1 cellular context compared by ENCODE assay signal in the genomic region with DNA sequence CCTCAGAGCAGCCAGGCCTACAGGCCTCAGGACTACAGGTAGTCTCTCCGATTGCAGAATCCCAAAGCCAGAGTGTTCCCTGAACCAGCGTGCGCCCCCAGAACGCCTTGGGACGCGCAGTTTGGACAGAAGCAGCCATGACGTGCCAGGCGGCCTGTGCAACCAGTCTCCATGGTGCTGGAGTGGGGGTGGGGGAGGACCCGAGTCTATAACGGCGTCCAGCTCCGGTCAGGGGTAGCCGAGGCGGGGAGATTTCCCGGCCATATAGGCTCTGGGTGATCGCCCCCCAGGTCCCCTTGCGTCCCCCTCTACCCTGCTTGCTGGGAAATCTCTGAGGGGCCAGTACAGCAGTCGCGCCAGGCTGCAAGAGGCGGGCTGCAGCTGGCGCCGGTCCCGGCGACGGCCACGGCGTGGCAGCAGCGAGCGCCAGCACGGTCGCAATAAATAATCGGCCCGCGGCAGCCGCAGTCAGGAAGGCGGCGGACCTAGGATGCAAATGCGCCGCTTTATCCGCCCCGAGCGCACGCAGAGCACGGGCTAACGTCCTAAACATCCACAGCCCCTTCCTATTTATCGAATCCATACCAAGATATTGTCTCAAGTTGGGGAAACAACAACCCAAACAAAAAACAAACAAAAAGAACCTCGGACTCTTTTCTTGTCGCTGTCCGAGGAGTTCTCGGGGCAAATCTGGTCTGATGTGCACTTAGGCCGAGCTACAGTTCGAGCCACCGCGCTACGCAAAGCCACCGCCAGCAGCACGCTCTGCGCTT.
A peak's percentile ranks its signal among the peaks of the same experiment; 100 is the strongest.
TF ChIP-seq lines count a peak whose summit lies in the region.

No MANE protein-coding gene starts in this region.

TF ChIP-seq in HepG2, 621 proteins besides CTCF, POLR2A, EP300 and RAD21 (continued from another document and continues in another):
- TF ChIP-seq, protein P1, sequence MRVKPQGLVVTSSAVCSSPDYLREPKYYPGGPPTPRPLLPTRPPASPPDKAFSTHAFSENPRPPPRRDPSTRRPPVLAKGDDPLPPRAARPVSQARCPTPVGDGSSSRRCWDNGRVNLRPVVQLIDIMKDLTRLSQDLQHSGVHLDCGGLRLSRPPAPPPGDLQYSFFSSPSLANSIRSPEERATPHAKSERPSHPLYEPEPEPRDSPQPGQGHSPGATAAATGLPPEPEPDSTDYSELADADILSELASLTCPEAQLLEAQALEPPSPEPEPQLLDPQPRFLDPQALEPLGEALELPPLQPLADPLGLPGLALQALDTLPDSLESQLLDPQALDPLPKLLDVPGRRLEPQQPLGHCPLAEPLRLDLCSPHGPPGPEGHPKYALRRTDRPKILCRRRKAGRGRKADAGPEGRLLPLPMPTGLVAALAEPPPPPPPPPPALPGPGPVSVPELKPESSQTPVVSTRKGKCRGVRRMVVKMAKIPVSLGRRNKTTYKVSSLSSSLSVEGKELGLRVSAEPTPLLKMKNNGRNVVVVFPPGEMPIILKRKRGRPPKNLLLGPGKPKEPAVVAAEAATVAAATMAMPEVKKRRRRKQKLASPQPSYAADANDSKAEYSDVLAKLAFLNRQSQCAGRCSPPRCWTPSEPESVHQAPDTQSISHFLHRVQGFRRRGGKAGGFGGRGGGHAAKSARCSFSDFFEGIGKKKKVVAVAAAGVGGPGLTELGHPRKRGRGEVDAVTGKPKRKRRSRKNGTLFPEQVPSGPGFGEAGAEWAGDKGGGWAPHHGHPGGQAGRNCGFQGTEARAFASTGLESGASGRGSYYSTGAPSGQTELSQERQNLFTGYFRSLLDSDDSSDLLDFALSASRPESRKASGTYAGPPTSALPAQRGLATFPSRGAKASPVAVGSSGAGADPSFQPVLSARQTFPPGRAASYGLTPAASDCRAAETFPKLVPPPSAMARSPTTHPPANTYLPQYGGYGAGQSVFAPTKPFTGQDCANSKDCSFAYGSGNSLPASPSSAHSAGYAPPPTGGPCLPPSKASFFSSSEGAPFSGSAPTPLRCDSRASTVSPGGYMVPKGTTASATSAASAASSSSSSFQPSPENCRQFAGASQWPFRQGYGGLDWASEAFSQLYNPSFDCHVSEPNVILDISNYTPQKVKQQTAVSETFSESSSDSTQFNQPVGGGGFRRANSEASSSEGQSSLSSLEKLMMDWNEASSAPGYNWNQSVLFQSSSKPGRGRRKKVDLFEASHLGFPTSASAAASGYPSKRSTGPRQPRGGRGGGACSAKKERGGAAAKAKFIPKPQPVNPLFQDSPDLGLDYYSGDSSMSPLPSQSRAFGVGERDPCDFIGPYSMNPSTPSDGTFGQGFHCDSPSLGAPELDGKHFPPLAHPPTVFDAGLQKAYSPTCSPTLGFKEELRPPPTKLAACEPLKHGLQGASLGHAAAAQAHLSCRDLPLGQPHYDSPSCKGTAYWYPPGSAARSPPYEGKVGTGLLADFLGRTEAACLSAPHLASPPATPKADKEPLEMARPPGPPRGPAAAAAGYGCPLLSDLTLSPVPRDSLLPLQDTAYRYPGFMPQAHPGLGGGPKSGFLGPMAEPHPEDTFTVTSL (CRISPR knock-in tag; IDR thresholded peaks at IDR 0.05; ENCODE audit: borderline replicate concordance), result no peak
- TF ChIP-seq, protein P2, sequence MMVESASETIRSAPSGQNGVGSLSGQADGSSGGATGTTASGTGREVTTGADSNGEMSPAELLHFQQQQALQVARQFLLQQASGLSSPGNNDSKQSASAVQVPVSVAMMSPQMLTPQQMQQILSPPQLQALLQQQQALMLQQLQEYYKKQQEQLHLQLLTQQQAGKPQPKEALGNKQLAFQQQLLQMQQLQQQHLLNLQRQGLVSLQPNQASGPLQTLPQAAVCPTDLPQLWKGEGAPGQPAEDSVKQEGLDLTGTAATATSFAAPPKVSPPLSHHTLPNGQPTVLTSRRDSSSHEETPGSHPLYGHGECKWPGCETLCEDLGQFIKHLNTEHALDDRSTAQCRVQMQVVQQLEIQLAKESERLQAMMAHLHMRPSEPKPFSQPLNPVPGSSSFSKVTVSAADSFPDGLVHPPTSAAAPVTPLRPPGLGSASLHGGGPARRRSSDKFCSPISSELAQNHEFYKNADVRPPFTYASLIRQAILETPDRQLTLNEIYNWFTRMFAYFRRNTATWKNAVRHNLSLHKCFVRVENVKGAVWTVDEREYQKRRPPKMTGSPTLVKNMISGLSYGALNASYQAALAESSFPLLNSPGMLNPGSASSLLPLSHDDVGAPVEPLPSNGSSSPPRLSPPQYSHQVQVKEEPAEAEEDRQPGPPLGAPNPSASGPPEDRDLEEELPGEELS (CRISPR knock-in tag; IDR thresholded peaks at IDR 0.05), result peak; percentile 34; the same call in 1 of the 2 replicates
- TF ChIP-seq CBX2 (IDR thresholded peaks at IDR 0.05; ENCODE audit: low read depth, low read length) (no peak), CBX2 (CRISPR knock-in tag; IDR thresholded peaks at IDR 0.05; ENCODE audit: low read depth) (no peak), ZNF460 (CRISPR knock-in tag; IDR thresholded peaks at IDR 0.05; ENCODE audit: borderline replicate concordance) (no peak), ATF7 (IDR thresholded peaks at IDR 0.05) (no peak), ATF7 (CRISPR knock-in tag; IDR thresholded peaks at IDR 0.05) (no peak), ZNF263 (CRISPR knock-in tag; IDR thresholded peaks at IDR 0.05) (no peak), TBL1XR1 (IDR thresholded peaks at IDR 0.05; ENCODE audit: borderline replicate concordance, low read length, partially characterized antibody) (no peak), ZNF546 (CRISPR knock-in tag; conservative IDR thresholded peaks at IDR 0.05) (no peak), SP1 (IDR thresholded peaks at IDR 0.05) (no peak), SP1 (CRISPR knock-in tag; IDR thresholded peaks at IDR 0.05) (no peak), YY1 (IDR thresholded peaks at IDR 0.05; ENCODE audit: insufficient read depth, insufficient replicate concordance, low read depth, low read length) (peak; percentile 68), ZNF615 (CRISPR knock-in tag; IDR thresholded peaks at IDR 0.05; ENCODE audit: borderline replicate concordance) (no peak), ZNF549 (CRISPR knock-in tag; IDR thresholded peaks at IDR 0.05) (no peak), PITX1 (CRISPR knock-in tag; IDR thresholded peaks at IDR 0.05) (no peak), ZNF430 (CRISPR knock-in tag; IDR thresholded peaks at IDR 0.05) (no peak), ZNF317 (CRISPR knock-in tag; IDR thresholded peaks at IDR 0.05) (peak; percentile 61; the same call in 1 of the 2 replicates), ZFP36L1 (CRISPR knock-in tag; IDR thresholded peaks at IDR 0.05) (no peak), ZEB1 (IDR thresholded peaks at IDR 0.05; ENCODE audit: insufficient replicate concordance, low read depth) (no peak), ZNF510 (CRISPR knock-in tag; IDR thresholded peaks at IDR 0.05; ENCODE audit: low read depth) (no peak), GABPA (IDR thresholded peaks at IDR 0.05; ENCODE audit: low read depth, low read length) (no peak), GABPA (CRISPR knock-in tag; IDR thresholded peaks at IDR 0.05; ENCODE audit: low read depth) (no peak)
- TF ChIP-seq, protein P3, sequence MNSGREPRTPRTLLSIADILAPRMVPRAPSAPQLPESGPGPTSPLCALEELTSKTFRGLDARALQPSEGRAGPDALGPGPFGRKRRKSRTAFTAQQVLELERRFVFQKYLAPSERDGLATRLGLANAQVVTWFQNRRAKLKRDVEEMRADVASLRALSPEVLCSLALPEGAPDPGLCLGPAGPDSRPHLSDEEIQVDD (CRISPR knock-in tag; IDR thresholded peaks at IDR 0.05; ENCODE audit: borderline replicate concordance), result no peak
- TF ChIP-seq, protein P4, sequence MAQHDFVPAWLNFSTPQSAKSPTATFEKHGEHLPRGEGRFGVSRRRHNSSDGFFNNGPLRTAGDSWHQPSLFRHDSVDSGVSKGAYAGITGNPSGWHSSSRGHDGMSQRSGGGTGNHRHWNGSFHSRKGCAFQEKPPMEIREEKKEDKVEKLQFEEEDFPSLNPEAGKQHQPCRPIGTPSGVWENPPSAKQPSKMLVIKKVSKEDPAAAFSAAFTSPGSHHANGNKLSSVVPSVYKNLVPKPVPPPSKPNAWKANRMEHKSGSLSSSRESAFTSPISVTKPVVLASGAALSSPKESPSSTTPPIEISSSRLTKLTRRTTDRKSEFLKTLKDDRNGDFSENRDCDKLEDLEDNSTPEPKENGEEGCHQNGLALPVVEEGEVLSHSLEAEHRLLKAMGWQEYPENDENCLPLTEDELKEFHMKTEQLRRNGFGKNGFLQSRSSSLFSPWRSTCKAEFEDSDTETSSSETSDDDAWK (CRISPR knock-in tag; IDR thresholded peaks at IDR 0.05), result no peak
- TF ChIP-seq, protein P5, sequence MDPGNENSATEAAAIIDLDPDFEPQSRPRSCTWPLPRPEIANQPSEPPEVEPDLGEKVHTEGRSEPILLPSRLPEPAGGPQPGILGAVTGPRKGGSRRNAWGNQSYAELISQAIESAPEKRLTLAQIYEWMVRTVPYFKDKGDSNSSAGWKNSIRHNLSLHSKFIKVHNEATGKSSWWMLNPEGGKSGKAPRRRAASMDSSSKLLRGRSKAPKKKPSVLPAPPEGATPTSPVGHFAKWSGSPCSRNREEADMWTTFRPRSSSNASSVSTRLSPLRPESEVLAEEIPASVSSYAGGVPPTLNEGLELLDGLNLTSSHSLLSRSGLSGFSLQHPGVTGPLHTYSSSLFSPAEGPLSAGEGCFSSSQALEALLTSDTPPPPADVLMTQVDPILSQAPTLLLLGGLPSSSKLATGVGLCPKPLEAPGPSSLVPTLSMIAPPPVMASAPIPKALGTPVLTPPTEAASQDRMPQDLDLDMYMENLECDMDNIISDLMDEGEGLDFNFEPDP (CRISPR knock-in tag; conservative IDR thresholded peaks at IDR 0.05), result no peak
- TF ChIP-seq, protein P6, sequence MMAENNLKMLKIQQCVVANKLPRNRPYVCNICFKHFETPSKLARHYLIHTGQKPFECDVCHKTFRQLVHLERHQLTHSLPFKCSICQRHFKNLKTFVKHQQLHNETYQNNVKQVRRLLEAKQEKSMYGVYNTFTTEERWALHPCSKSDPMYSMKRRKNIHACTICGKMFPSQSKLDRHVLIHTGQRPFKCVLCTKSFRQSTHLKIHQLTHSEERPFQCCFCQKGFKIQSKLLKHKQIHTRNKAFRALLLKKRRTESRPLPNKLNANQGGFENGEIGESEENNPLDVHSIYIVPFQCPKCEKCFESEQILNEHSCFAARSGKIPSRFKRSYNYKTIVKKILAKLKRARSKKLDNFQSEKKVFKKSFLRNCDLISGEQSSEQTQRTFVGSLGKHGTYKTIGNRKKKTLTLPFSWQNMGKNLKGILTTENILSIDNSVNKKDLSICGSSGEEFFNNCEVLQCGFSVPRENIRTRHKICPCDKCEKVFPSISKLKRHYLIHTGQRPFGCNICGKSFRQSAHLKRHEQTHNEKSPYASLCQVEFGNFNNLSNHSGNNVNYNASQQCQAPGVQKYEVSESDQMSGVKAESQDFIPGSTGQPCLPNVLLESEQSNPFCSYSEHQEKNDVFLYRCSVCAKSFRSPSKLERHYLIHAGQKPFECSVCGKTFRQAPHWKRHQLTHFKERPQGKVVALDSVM (CRISPR knock-in tag; IDR thresholded peaks at IDR 0.05), result no peak
- TF ChIP-seq, protein P7, sequence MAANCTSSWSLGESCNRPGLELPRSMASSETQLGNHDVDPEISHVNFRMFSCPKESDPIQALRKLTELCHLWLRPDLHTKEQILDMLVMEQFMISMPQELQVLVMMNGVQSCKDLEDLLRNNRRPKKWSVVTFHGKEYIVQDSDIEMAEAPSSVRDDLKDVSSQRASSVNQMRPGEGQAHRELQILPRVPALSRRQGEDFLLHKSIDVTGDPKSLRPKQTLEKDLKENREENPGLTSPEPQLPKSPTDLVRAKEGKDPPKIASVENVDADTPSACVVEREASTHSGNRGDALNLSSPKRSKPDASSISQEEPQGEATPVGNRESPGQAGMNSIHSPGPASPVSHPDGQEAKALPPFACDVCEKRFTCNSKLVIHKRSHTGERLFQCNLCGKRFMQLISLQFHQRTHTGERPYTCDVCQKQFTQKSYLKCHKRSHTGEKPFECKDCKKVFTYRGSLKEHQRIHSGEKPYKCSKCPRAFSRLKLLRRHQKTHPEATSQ (CRISPR knock-in tag; IDR thresholded peaks at IDR 0.05; ENCODE audit: borderline replicate concordance), result no peak
- TF ChIP-seq, protein P8, sequence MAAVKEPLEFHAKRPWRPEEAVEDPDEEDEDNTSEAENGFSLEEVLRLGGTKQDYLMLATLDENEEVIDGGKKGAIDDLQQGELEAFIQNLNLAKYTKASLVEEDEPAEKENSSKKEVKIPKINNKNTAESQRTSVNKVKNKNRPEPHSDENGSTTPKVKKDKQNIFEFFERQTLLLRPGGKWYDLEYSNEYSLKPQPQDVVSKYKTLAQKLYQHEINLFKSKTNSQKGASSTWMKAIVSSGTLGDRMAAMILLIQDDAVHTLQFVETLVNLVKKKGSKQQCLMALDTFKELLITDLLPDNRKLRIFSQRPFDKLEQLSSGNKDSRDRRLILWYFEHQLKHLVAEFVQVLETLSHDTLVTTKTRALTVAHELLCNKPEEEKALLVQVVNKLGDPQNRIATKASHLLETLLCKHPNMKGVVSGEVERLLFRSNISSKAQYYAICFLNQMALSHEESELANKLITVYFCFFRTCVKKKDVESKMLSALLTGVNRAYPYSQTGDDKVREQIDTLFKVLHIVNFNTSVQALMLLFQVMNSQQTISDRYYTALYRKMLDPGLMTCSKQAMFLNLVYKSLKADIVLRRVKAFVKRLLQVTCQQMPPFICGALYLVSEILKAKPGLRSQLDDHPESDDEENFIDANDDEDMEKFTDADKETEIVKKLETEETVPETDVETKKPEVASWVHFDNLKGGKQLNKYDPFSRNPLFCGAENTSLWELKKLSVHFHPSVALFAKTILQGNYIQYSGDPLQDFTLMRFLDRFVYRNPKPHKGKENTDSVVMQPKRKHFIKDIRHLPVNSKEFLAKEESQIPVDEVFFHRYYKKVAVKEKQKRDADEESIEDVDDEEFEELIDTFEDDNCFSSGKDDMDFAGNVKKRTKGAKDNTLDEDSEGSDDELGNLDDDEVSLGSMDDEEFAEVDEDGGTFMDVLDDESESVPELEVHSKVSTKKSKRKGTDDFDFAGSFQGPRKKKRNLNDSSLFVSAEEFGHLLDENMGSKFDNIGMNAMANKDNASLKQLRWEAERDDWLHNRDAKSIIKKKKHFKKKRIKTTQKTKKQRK (IDR thresholded peaks at IDR 0.05; ENCODE audit: low read length), result no peak
- TF ChIP-seq, protein P9, sequence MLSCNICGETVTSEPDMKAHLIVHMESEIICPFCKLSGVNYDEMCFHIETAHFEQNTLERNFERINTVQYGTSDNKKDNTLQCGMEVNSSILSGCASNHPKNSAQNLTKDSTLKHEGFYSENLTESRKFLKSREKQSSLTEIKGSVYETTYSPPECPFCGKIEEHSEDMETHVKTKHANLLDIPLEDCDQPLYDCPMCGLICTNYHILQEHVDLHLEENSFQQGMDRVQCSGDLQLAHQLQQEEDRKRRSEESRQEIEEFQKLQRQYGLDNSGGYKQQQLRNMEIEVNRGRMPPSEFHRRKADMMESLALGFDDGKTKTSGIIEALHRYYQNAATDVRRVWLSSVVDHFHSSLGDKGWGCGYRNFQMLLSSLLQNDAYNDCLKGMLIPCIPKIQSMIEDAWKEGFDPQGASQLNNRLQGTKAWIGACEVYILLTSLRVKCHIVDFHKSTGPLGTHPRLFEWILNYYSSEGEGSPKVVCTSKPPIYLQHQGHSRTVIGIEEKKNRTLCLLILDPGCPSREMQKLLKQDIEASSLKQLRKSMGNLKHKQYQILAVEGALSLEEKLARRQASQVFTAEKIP (CRISPR knock-in tag; IDR thresholded peaks at IDR 0.05; ENCODE audit: borderline replicate concordance), result no peak
